13 cellular contexts compared by ENCODE assay signal in the genomic region with DNA sequence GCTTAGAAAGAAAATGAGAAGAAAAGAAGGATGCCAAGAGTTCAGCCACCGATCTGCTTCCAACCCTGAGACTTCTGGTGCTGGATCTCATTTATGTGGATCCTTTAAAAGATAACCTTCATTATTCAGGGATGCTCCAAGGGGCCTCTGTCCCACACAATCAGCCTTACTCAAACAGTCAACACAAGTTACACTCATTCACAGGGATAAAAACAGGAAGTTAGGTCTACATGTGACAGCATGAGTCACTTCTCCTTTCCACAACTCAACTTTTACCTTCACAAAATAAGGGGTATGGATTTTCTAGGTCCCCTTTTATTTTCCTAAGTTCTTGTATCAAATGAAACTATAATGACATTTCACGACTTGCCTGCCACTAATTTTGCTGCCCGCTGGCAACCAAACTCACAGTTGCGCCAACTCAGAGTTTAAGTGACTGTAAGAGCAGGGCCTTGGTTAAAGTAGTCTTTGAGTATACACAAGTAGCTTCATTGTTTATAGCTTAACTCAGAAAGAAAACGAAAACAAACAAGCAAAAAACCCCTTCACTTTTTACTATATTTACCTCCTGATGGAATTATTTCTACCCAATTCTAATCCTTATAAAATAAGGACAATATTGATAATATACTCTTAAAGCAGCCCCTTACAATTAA.
DNase-seq lines count a peak whose midpoint lies in the region; ATAC-seq and TF ChIP-seq lines count a peak whose summit lies in the region.
"Had no signal": no experiment of that assay in that cellular context is flagged by ENCODE, and none has a peak within 500 bp of the region (broad histone marks: within the 10 kb centered on the region; RNA-seq: fewer than 3 reads in every experiment).

No MANE protein-coding gene starts in this region.

- no peaks in the 10 kb centered on the region for H3K9me2 ChIP-seq in HCT116 (ENCODE audit: insufficient read depth)
- no peaks in the 10 kb centered on the region for H3K9me2 ChIP-seq in GM23248 (ENCODE audit: insufficient read depth)

- H3K36me3 ChIP-seq in A673 (ENCODE audit: insufficient read depth, low read length, poor library complexity, severe bottlenecking), result no peaks in the 10 kb centered on the region
- no peaks in the 10 kb centered on the region for H3K36me3 ChIP-seq in HCT116 (ENCODE audit: control insufficient read depth in 1 of 2, insufficient read depth in 2 of 2, low read length in 2 of 2)
- H3K36me3 ChIP-seq in GM23248 (ENCODE audit: low read depth), result no peaks in the 10 kb centered on the region

- 92% methylated on average over 5 of the region's 5 CpGs for WGBS in GM23248 (ENCODE audit: low coverage in 1 of 2, low lambda C conversion rate in 2 of 2, missing lambda C conversion rate in 2 of 2), 2 experiments

- TF ChIP-seq POLR2A in HCT116 (IDR thresholded peaks at IDR 0.05; ENCODE audit: borderline replicate concordance, extremely low read depth, insufficient read depth, insufficient read length), result no peak

- DNase-seq in A673 (ENCODE audit: low spot score) (peak; percentile 7), HCT116 (ENCODE audit: low read depth, low spot score) (no peak), SIG-M5 treated with dmso at 0.1 percent for 504 hours (lab: John Stamatoyannopoulos, UW; ENCODE audit: unreplicated experiment) (peak; percentile 78), fibroblast of villous mesenchyme (ENCODE audit: low read depth) (peak; percentile 22), NCI-H526 treated with DMSO at 0.1 percent for 48 hours (lab: John Stamatoyannopoulos, UW) (no peak), hypothalamus (lab: John Stamatoyannopoulos, UW) (no peak), omental fat pad (ENCODE audit: low spot score) (no peak), GM23248 (no peak)
- DNase-seq: CD4-positive, alpha-beta memory T cell; effector CD4-positive, alpha-beta T cell; kidney glomerular epithelial cell; stimulated activated naive CD4-positive, alpha-beta T cell treated with Interleukin-2 at 50 U/mL for 16 hours had no signal

- POLR2A ChIA-PET in A673 (lab: Charles Lee; ENCODE audit: low non-redundant PET), result no interaction called here
- POLR2A ChIA-PET in HCT116 (lab: Charles Lee), result no interaction called here

- H3K4me1 ChIP-seq in A673 (ENCODE audit: insufficient read depth, low read length, poor library complexity, severe bottlenecking), result no peaks in the 10 kb centered on the region
- H3K4me1 ChIP-seq in HCT116 (ENCODE audit: control insufficient read depth in 1 of 2, insufficient read depth in 2 of 2, low read length in 2 of 2), result peaks cover 31 to 62% of the 10 kb centered on the region in 2 experiments
- 0 out of 2 replicates have a peak, but pooled peaks cover 7% of the 10 kb centered on the region for H3K4me1 ChIP-seq in GM23248 (ENCODE audit: insufficient read depth)

- CTCF ChIA-PET in A673 (lab: Charles Lee) (no interaction called here), HCT116 (lab: Charles Lee) (no interaction called here)

- H3K9ac ChIP-seq in HCT116 (ENCODE audit: low read length) (no peak overlapping the region), GM23248 (no peak overlapping the region)

- no peaks in the 10 kb centered on the region for H3F3A ChIP-seq in GM23248 (ENCODE audit: insufficient read depth)

- no peak for TF ChIP-seq RAD21 in HCT116 (IDR thresholded peaks at IDR 0.05; ENCODE audit: low read depth)

- H3K4me2 ChIP-seq in HCT116 (ENCODE audit: low read length) (peak overlapping the region; percentile 58), GM23248 (ENCODE audit: unreplicated experiment) (no peak overlapping the region)

- H4K20me1 ChIP-seq in HCT116 (ENCODE audit: insufficient read depth), result no peaks in the 10 kb centered on the region
- H4K20me1 ChIP-seq in GM23248 (ENCODE audit: insufficient read depth), result no peaks in the 10 kb centered on the region

- H3K79me2 ChIP-seq in HCT116 (ENCODE audit: insufficient read depth, low read length) (no peaks in the 10 kb centered on the region), GM23248 (ENCODE audit: insufficient read depth) (no peaks in the 10 kb centered on the region)

- H3K27me3 ChIP-seq in A673 (replicated peaks; ENCODE audit: insufficient read depth, low read depth, low read length, poor library complexity) (no peaks in the 10 kb centered on the region), HCT116 (ENCODE audit: insufficient read depth, low read length) (no peaks in the 10 kb centered on the region), GM23248 (replicated peaks; ENCODE audit: insufficient read depth) (no peaks in the 10 kb centered on the region)

- H3K9me3 ChIP-seq in A673 (ENCODE audit: low read depth, low read length, poor library complexity, severe bottlenecking) (no peaks in the 10 kb centered on the region), HCT116 (ENCODE audit: control insufficient read depth in 1 of 2, insufficient read depth in 1 of 2, low read depth in 1 of 2, low read length in 2 of 2) (no peaks in the 10 kb centered on the region), GM23248 (ENCODE audit: low read depth) (no peaks in the 10 kb centered on the region)

- no peak for TF ChIP-seq CTCF in A673 (conservative IDR thresholded peaks at IDR 0.05; ENCODE audit: low read depth, low read length)
- no peak for TF ChIP-seq CTCF in HCT116 (IDR thresholded peaks at IDR 0.05 in 2 of 3, conservative IDR thresholded peaks at IDR 0.05 in 1 of 3; ENCODE audit: borderline replicate concordance in 1 of 3, insufficient read depth in 1 of 3, low read depth in 2 of 3, low read length in 2 of 3)
- no peak for TF ChIP-seq CTCF in fibroblast of villous mesenchyme (IDR thresholded peaks at IDR 0.05; ENCODE audit: insufficient read depth, low read depth, low read length)
- TF ChIP-seq CTCF in omental fat pad (IDR thresholded peaks at IDR 0.05), result no peak

- no peak overlapping the region for H3K27ac ChIP-seq in A673 (ENCODE audit: low read depth, low read length, poor library complexity, severe bottlenecking)
- no peak overlapping the region for H3K27ac ChIP-seq in HCT116 (ENCODE audit: low read depth, low read length)
- no peak overlapping the region for H3K27ac ChIP-seq in GM23248
- H3K27ac ChIP-seq: RWPE1 had no signal

- ATAC-seq in HCT116, result no peak
- no peak for ATAC-seq in omental fat pad (ENCODE audit: low FRiP score)

- RAD21 ChIA-PET in HCT116 (lab: Charles Lee; ENCODE audit: low non-redundant PET in 1 of 2, low total read pairs in 2 of 2, uncharacterized antibody in 2 of 2, unreplicated experiment in 2 of 2), result no interaction called here

- H2AFZ ChIP-seq in HCT116 (ENCODE audit: low read depth, low read length, poor library complexity, severe bottlenecking) (no peak overlapping the region), GM23248 (no peak overlapping the region)

- intact Hi-C loops in A673 (cut with micrococcal nuclease; ENCODE audit: unreplicated experiment), result no loop called here
- intact Hi-C loops in HCT116 (cut with micrococcal nuclease), result no loop called here

- BruUV-seq in A673 (replicated peaks; lab: Mats Ljungman, UMichigan) (no TSS peak), HCT116 (replicated peaks; lab: Mats Ljungman, UMichigan) (no TSS peak)

- H3K4me3 ChIP-seq in A673 (ENCODE audit: low read depth, low read length, poor library complexity, severe bottlenecking) (no peak overlapping the region), HCT116 (replicated peaks in 1 of 2; ENCODE audit: low read depth in 1 of 2, low read length in 2 of 2) (no peak overlapping the region), fibroblast of villous mesenchyme (ENCODE audit: low read depth, low read length) (no peak overlapping the region), GM23248 (no peak overlapping the region)

- in situ Hi-C loops in GM23248 (cut with MboI), result no loop called here

TF ChIP-seq in HCT116, 20 proteins besides CTCF, POLR2A, EP300 and RAD21:
- TF ChIP-seq EGR1 (IDR thresholded peaks at IDR 0.05; ENCODE audit: low read depth), result no peak
- peak; percentile 48; the same call in 1 of the 2 replicates for TF ChIP-seq CBX3 (IDR thresholded peaks at IDR 0.05; ENCODE audit: low read depth)
- TF ChIP-seq POLR2AphosphoS5 (IDR thresholded peaks at IDR 0.05; ENCODE audit: low read depth, low read length), result no peak
- peak; percentile 39; the same call in 1 of the 2 replicates for TF ChIP-seq JUND (IDR thresholded peaks at IDR 0.05)
- TF ChIP-seq, protein P1, sequence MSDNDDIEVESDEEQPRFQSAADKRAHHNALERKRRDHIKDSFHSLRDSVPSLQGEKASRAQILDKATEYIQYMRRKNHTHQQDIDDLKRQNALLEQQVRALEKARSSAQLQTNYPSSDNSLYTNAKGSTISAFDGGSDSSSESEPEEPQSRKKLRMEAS (IDR thresholded peaks at IDR 0.05), result 0 out of 2 replicates have a peak, but pooled peaks have one; percentile 33

Comparison
In these comparisons a context has a peak if more than half of its experiments do, and no peak if none do; other contexts are left out.
1. DNase-seq: peak in A673 (single experiment), SIG-M5 treated with dmso at 0.1 percent for 504 hours (single experiment) and fibroblast of villous mesenchyme (single experiment); none in HCT116 (single experiment), NCI-H526 treated with DMSO at 0.1 percent for 48 hours (single experiment), hypothalamus (0 of 51), omental fat pad (single experiment) and GM23248 (single experiment).